In the genomic region with DNA sequence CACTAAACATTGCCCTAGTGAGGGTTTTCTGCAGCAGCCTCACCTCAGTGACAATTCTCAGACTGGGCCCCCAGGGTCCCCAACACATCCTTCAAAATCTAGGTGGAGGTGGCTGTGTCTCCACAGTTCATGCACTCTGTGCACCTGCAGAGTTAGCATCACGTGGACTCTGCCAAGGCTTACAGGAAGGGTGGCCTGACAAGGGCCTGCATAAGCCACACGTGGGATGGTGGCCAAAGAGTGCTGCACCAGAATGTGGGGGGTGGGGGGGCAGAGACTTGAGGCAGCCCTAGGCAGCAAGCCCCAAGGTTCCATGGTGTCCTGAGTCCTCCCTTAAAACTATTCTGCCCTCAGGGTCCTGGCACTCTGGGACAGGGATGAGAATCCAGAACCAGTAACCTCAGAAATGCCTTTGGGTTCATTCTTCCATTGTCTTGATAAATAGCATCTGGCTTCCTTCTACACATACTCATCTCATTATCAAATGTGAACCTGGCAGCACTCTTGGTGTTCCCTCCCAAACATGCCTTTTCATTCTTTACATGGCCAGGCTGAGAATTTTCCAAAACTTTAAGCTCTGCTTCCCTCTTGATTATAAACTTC, we compare ENCODE assay signal across 15 cellular contexts. TPM values are rescaled to one million over a fixed set of nuclear protein-coding genes. Genes with fewer than 3 reads are reported as not detected.
A peak's percentile ranks its signal among the peaks of the same experiment; 100 is the strongest.
DNase-seq lines count a peak whose midpoint lies in the region; ATAC-seq and TF ChIP-seq lines count a peak whose summit lies in the region.
"Had no signal": no experiment of that assay in that cellular context is flagged by ENCODE, and none has a peak within 500 bp of the region (broad histone marks: within the 10 kb centered on the region; RNA-seq: fewer than 3 reads in every experiment).

No MANE protein-coding gene starts in this region.

- H3K27me3 ChIP-seq in adrenal gland (no peaks in the 10 kb centered on the region), SJCRH30 (no peaks in the 10 kb centered on the region)
- no peaks in the 10 kb centered on the region for H3K27me3 ChIP-seq in naive thymus-derived CD4-positive, alpha-beta T cell (ENCODE audit: control insufficient read depth in 2 of 2, insufficient read depth in 2 of 2, low read length in 2 of 2)
- H3K27me3 ChIP-seq: ovary had no signal

- no peaks in the 10 kb centered on the region for H3K27me3 Mint-ChIP-seq in Calu3 (ENCODE audit: unreplicated experiment)
- H3K27me3 Mint-ChIP-seq in naive thymus-derived CD4-positive, alpha-beta T cell = no peaks in the 10 kb centered on the region
- H3K27me3 Mint-ChIP-seq in progenitor cell of endocrine pancreas = no peaks in the 10 kb centered on the region
- H3K27me3 Mint-ChIP-seq: activated naive CD8-positive, alpha-beta T cell treated with anti-CD3 and anti-CD28 coated beads, Interleukin-2, amount 10 ng/mL, durations not matched to agents 7 days and 5 days had no signal

- H3K27ac Mint-ChIP-seq in Calu3 (ENCODE audit: unreplicated experiment) (peak overlapping the region; percentile 54), progenitor cell of endocrine pancreas (no peak overlapping the region)
- H3K27ac Mint-ChIP-seq in naive thymus-derived CD4-positive, alpha-beta T cell = peak overlapping the region; percentile 8 to 96 (median 79)
- H3K27ac Mint-ChIP-seq: GM23338 had no signal

- H3K4me1 ChIP-seq in adrenal gland (replicated peaks in 1 of 2) = peaks cover 30 to 49% of the 10 kb centered on the region in 2 donors
- peaks cover 17 to 40% of the 10 kb centered on the region in 2 donors for H3K4me1 ChIP-seq in naive thymus-derived CD4-positive, alpha-beta T cell (ENCODE audit: control insufficient read depth in 2 of 2, insufficient read depth in 2 of 2, low read length in 2 of 2)
- 0 out of 2 replicates have a peak, but pooled peaks cover 3% of the 10 kb centered on the region for H3K4me1 ChIP-seq in SJCRH30

- H3K9me3 Mint-ChIP-seq in Calu3 (ENCODE audit: low read depth, unreplicated experiment) (no peaks in the 10 kb centered on the region), progenitor cell of endocrine pancreas (ENCODE audit: low read depth) (no peaks in the 10 kb centered on the region)
- H3K9me3 Mint-ChIP-seq in naive thymus-derived CD4-positive, alpha-beta T cell = no peaks in the 10 kb centered on the region
- H3K9me3 Mint-ChIP-seq: activated naive CD8-positive, alpha-beta T cell treated with anti-CD3 and anti-CD28 coated beads, Interleukin-2, amount 10 ng/mL, durations not matched to agents 7 days and 5 days had no signal

- POLR2A ChIA-PET in naive thymus-derived CD4-positive, alpha-beta T cell (lab: Charles Lee) = interaction anchor here (1.6 to 9.8 kb wide), 9 partner anchors 15 to 146 kb away, joined by 5 to 156 read pairs (median 17); no protein-coding TSS in a partner anchor

- peak; percentile 23 for DNase-seq in AG20443 (ENCODE audit: low spot score)
- DNase-seq in Calu3 = no peak
- DNase-seq in adrenal gland = no peak
- no peak for DNase-seq in naive thymus-derived CD4-positive, alpha-beta T cell
- DNase-seq in SJCRH30 = no peak
- DNase-seq in stimulated activated CD4-positive, alpha-beta T cell treated with anti-CD3 and anti-CD28 coated beads, Interleukin-15, amount 100 ng/mL, for 24 hours = no peak
- DNase-seq in progenitor cell of endocrine pancreas (ENCODE audit: low spot score, unreplicated experiment) = no peak
- no peak for DNase-seq in A172 (ENCODE audit: low spot score)
- DNase-seq: activated CD4-positive, CD25-positive, alpha-beta regulatory T cell treated with anti-CD3 and anti-CD28 coated beads, Interleukin-2, amount 50 U/mL, for 72 hours; activated naive CD8-positive, alpha-beta T cell treated with anti-CD3 and anti-CD28 coated beads, Interleukin-2, amount 10 ng/mL, durations not matched to agents 7 days and 5 days; Caco-2; NCI-H510A treated with DMSO at 0.1 percent for 48 hours; ovary; SHP77 treated with DMSO at 0.1 percent for 48 hours had no signal

- ATAC-seq in naive thymus-derived CD4-positive, alpha-beta T cell = no peak
- ATAC-seq: GM23338 had no signal

- H3K4me3 ChIP-seq in adrenal gland (no peak overlapping the region), SJCRH30 (no peak overlapping the region)
- H3K4me3 ChIP-seq in naive thymus-derived CD4-positive, alpha-beta T cell (ENCODE audit: low read length) = no peak overlapping the region
- H3K4me3 ChIP-seq: GM23338, ovary had no signal

- H3K4me1 Mint-ChIP-seq in Calu3 (ENCODE audit: low read depth, unreplicated experiment) = peaks cover 22% of the 10 kb centered on the region
- peaks cover 39 to 71% (median 63%) of the 10 kb centered on the region in 7 donors for H3K4me1 Mint-ChIP-seq in naive thymus-derived CD4-positive, alpha-beta T cell
- peaks cover 30% of the 10 kb centered on the region for H3K4me1 Mint-ChIP-seq in progenitor cell of endocrine pancreas (ENCODE audit: low read depth)

- H3K36me3 Mint-ChIP-seq in Calu3 (ENCODE audit: insufficient read depth, unreplicated experiment) = peaks cover 53% of the 10 kb centered on the region
- peaks cover 0 to 17% (median 5%) of the 10 kb centered on the region in 5 donors for H3K36me3 Mint-ChIP-seq in naive thymus-derived CD4-positive, alpha-beta T cell
- H3K36me3 Mint-ChIP-seq in progenitor cell of endocrine pancreas (ENCODE audit: insufficient read depth) = peaks cover 2% of the 10 kb centered on the region

- peaks cover 0 to 11% of the 10 kb centered on the region in 2 donors for H3K36me3 ChIP-seq in adrenal gland (replicated peaks in 1 of 2)
- H3K36me3 ChIP-seq in naive thymus-derived CD4-positive, alpha-beta T cell (ENCODE audit: control insufficient read depth in 2 of 3, insufficient read depth in 3 of 3, low read length in 3 of 3) = peaks cover 0 to 4% (median 3%) of the 10 kb centered on the region in 3 experiments
- H3K36me3 ChIP-seq in SJCRH30 = no peaks in the 10 kb centered on the region
- H3K36me3 ChIP-seq: ovary had no signal

- no peak overlapping the region for H3K4me3 Mint-ChIP-seq in Calu3 (ENCODE audit: low read depth, unreplicated experiment)
- H3K4me3 Mint-ChIP-seq in naive thymus-derived CD4-positive, alpha-beta T cell = peak overlapping the region in 8 of 10 donors; percentile 46 to 100 (median 89)
- no peak overlapping the region for H3K4me3 Mint-ChIP-seq in progenitor cell of endocrine pancreas (ENCODE audit: low read depth)
- H3K4me3 Mint-ChIP-seq: GM23338 had no signal

- intact Hi-C loops in Calu3 (cut with micrococcal nuclease; ENCODE audit: unreplicated experiment) (loop anchor here (10.0 kb wide), 1 partner anchor 222 kb away; the partner anchor contains the start of gene RIPK1), adrenal gland (cut with DNase I) (loop anchor here in 1 of 2 donors (5.0 kb wide), 1 partner anchor 51 kb away; no protein-coding TSS in a partner anchor)
- intact Hi-C loops in naive thymus-derived CD4-positive, alpha-beta T cell (cut with micrococcal nuclease) = loop anchor here (2.0 to 5.0 kb wide), 4 partner anchors 16 to 1294 kb away; partner anchors contain the start of genes BPHL (in 1 of the 2), ECI2 (in 1 of the 2) and RIPK1 (in 1 of the 2)

- TF ChIP-seq CTCF in Calu3 (IDR thresholded peaks at IDR 0.05; ENCODE audit: unreplicated experiment) = no peak
- TF ChIP-seq CTCF in adrenal gland (IDR thresholded peaks at IDR 0.05) = no peak
- no peak for TF ChIP-seq CTCF in progenitor cell of endocrine pancreas (IDR thresholded peaks at IDR 0.05; ENCODE audit: unreplicated experiment)

- no peak for TF ChIP-seq POLR2A in adrenal gland (IDR thresholded peaks at IDR 0.05)

- peak overlapping the region in 3 of 5 donors; percentile 96 to 97 (median 97) for H3K27ac ChIP-seq in adrenal gland
- no peak overlapping the region for H3K27ac ChIP-seq in naive thymus-derived CD4-positive, alpha-beta T cell (ENCODE audit: low read depth, low read length)
- H3K27ac ChIP-seq in SJCRH30 = no peak overlapping the region
- H3K27ac ChIP-seq: ovary had no signal

- BruUV-seq in Calu3 (replicated peaks; lab: Mats Ljungman, UMichigan) = no TSS peak

- no peaks in the 10 kb centered on the region for H3K9me3 ChIP-seq in adrenal gland (replicated peaks in 1 of 3)
- no peaks in the 10 kb centered on the region for H3K9me3 ChIP-seq in naive thymus-derived CD4-positive, alpha-beta T cell (ENCODE audit: control insufficient read depth in 2 of 3, low read length in 3 of 3)
- no peaks in the 10 kb centered on the region for H3K9me3 ChIP-seq in SJCRH30 (replicated peaks)
- H3K9me3 ChIP-seq: Caco-2, ovary had no signal

- 63 to 66% (median 66%) methylated on average over 2 of the region's 2 CpGs; no CpG with 5 or more reads in 1 of the 4 donors for WGBS in adrenal gland, 4 donors

- CTCF ChIA-PET in Calu3 (lab: Charles Lee) = interaction anchor here (0.9 kb wide), 1 partner anchor 88 kb away, joined by 3 read pairs; no protein-coding TSS in a partner anchor
- CTCF ChIA-PET in naive thymus-derived CD4-positive, alpha-beta T cell (lab: Charles Lee) = interaction anchor here (1.0 to 4.0 kb wide), 3 partner anchors 55 to 92 kb away, joined by 6 to 35 read pairs (median 12); no protein-coding TSS in a partner anchor

RNA-seq across cellular contexts. Expression of gene SERPINB1, which starts 1.6 kb away (rescaled TPM):
- total RNA-seq in Calu3 (2022) (56.3 and 78.5 TPM in 2 replicates), adrenal gland (100 to 1,000 TPM in 2 of 8 donors, 10 to 100 TPM in 6; 55.9 to 159 (median 66.8) TPM), progenitor cell of endocrine pancreas (57.4 and 61.6 TPM in 2 replicates)
- polyA plus RNA-seq in adrenal gland = 100 to 1,000 TPM in 1 of 3 donors, 10 to 100 TPM in 2; 33.4 to 128 (median 56.2) TPM
- total RNA-seq in naive thymus-derived CD4-positive, alpha-beta T cell = 100 to 1,000 TPM in 1 of 5 experiments, 10 to 100 TPM in 4; 43.8 to 108 (median 62.5) TPM
- polyA plus RNA-seq in naive thymus-derived CD4-positive, alpha-beta T cell = 100 to 1,000 TPM; 129 to 135 TPM
- 2.3 TPM in 2 replicates for total RNA-seq in SJCRH30 (2014; rRNA removed; shearing (Covaris generic))
- total RNA-seq in A172 (2014; rRNA removed; shearing (Covaris generic)) = 12.9 and 15.0 TPM in 2 replicates

RNA-seq across cellular contexts. Expression of gene SERPINB9, which starts 59.9 kb away (rescaled TPM):
- 17.2 and 22.9 TPM in 2 replicates for total RNA-seq in Calu3 (2022)
- 10 to 100 TPM in 6 of 8 donors, 1 to 10 TPM in 2; 7.1 to 26.9 (median 21.4) TPM for total RNA-seq in adrenal gland
- polyA plus RNA-seq in adrenal gland = 10 to 100 TPM in 1 of 3 donors, 1 to 10 TPM in 2; 6.5 to 12.3 (median 7.4) TPM
- total RNA-seq in naive thymus-derived CD4-positive, alpha-beta T cell = 10 to 100 TPM; 25.1 to 74.4 (median 52.0) TPM
- polyA plus RNA-seq in naive thymus-derived CD4-positive, alpha-beta T cell = 10 to 100 TPM; 33.1 to 34.1 TPM
- 0.81 and 0.89 TPM in 2 replicates for total RNA-seq in SJCRH30 (2014; rRNA removed; shearing (Covaris generic))
- total RNA-seq in progenitor cell of endocrine pancreas = 6.5 and 7.6 TPM in 2 replicates
- total RNA-seq in A172 (2014; rRNA removed; shearing (Covaris generic)) = not detected in 2 replicates

Comparison
In these comparisons a context has a peak if more than half of its experiments do, and no peak if none do; other contexts are left out.
1. H3K4me3 Mint-ChIP-seq: peak in naive thymus-derived CD4-positive, alpha-beta T cell (8 of 10); none in Calu3 (single experiment) and progenitor cell of endocrine pancreas (single experiment).
2. H3K27ac ChIP-seq: peak in adrenal gland (3 of 5); none in naive thymus-derived CD4-positive, alpha-beta T cell (single experiment) and SJCRH30 (single experiment).